Comparison of ENCODE assay signal across 8 cellular contexts in the genomic region with DNA sequence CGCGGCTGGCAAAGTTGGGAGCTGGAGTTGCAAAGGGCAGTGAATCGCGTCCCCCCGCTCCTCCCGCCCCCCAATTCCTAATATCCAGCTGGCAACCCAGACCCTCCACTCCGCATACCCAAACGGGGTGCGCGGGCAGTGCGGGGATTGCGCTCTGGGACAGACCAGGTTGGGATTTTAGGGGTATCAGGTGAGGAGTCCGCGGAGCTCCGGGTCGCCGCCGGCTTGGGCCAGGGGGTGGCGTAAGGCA. TPM values are rescaled to one million over a fixed set of nuclear protein-coding genes. Genes with fewer than 3 reads are reported as not detected.
A peak's percentile ranks its signal among the peaks of the same experiment; 100 is the strongest.
DNase-seq lines count a peak whose midpoint lies in the region; ATAC-seq, FAIRE-seq and TF ChIP-seq lines count a peak whose summit lies in the region.

No MANE protein-coding gene starts in this region.

- no peaks in the 10 kb centered on the region for H3K27me3 ChIP-seq in right atrium auricular region
- H3K27me3 ChIP-seq in small intestine (ENCODE audit: control insufficient read depth in 2 of 2, insufficient read depth in 2 of 2, low read length in 2 of 2): no peaks in the 10 kb centered on the region

- WGBS in small intestine, 3 donors: 0 to 3% (median 1%) methylated on average over 16 to 19 of the region's 19 CpGs

- peak; percentile 18 for ATAC-seq in GM19324 (IDR thresholded peaks at IDR 0.05; ENCODE audit: low FRiP score, unreplicated experiment)
- no peak for ATAC-seq in GM19395 (IDR thresholded peaks at IDR 0.05; ENCODE audit: unreplicated experiment)
- no peak for ATAC-seq in GM21360 (IDR thresholded peaks at IDR 0.05; ENCODE audit: unreplicated experiment)
- ATAC-seq in HG03469 (IDR thresholded peaks at IDR 0.05; ENCODE audit: unreplicated experiment): no peak
- ATAC-seq in GM21737 (IDR thresholded peaks at IDR 0.05; ENCODE audit: unreplicated experiment): no peak

- H3K4me3 ChIP-seq in right atrium auricular region: peak overlapping the region; percentile 37 to 67
- peak overlapping the region; percentile 81 to 89 for H3K4me3 ChIP-seq in small intestine (ENCODE audit: low read depth in 1 of 2, low read length in 2 of 2)

- TF ChIP-seq CTCF in VCaP (conservative IDR thresholded peaks at IDR 0.05) (no peak), right atrium auricular region (IDR thresholded peaks at IDR 0.05) (no peak)

- DNase-seq in right atrium auricular region (ENCODE audit: low spot score): no peak
- no peak for DNase-seq in small intestine

- H3K36me3 ChIP-seq in right atrium auricular region (no peaks in the 10 kb centered on the region), small intestine (ENCODE audit: control insufficient read depth in 2 of 2, insufficient read depth in 2 of 2, low read length in 2 of 2) (no peaks in the 10 kb centered on the region)

- H3K9me3 ChIP-seq in right atrium auricular region (no peaks in the 10 kb centered on the region), small intestine (ENCODE audit: control insufficient read depth, low read depth) (no peaks in the 10 kb centered on the region)

- H3K4me1 ChIP-seq in right atrium auricular region: peaks cover 0 to 24% of the 10 kb centered on the region in 2 donors
- H3K4me1 ChIP-seq in small intestine (ENCODE audit: control insufficient read depth in 2 of 2, insufficient read depth in 1 of 2, low read depth in 1 of 2, low read length in 1 of 2): peaks cover 3 to 4% of the 10 kb centered on the region in 2 donors

- FAIRE-seq in small intestine (lab: Jason Lieb, UNC): no peak

- H3K27ac ChIP-seq in VCaP (peak overlapping the region; percentile 81), right atrium auricular region (peak overlapping the region; percentile 64 to 78), small intestine (ENCODE audit: low read depth in 1 of 2, low read length in 1 of 2) (peak overlapping the region; percentile 92 to 94)

RNA-seq across cellular contexts. Expression of a gene that starts 0.6 kb away (rescaled TPM):
- total RNA-seq in right atrium auricular region: 10 to 100 TPM in 1 of 2 donors, 1 to 10 TPM in 1; 5.4 to 12.3 TPM
- polyA plus RNA-seq in small intestine: 100 to 1,000 TPM in 2 of 3 donors, 10 to 100 TPM in 1; 46.3 to 138 (median 125) TPM
